ENCODE assay signal across 13 cellular contexts in genomic region chrX:13373807-13374187, GRCh38. TPM values are rescaled to one million over a fixed set of nuclear protein-coding genes. Genes with fewer than 3 reads are reported as not detected.
A peak's percentile ranks its signal among the peaks of the same experiment; 100 is the strongest.
DNase-seq lines count a peak whose midpoint lies in the region; FAIRE-seq and TF ChIP-seq lines count a peak whose summit lies in the region.
"Had no signal": no experiment of that assay in that cellular context is flagged by ENCODE, and none has a peak within 500 bp of the region (broad histone marks: within the 10 kb centered on the region; RNA-seq: fewer than 3 reads in every experiment).

No MANE protein-coding gene starts in this region.

- no peaks in the 10 kb centered on the region for H3K36me3 ChIP-seq in bronchial epithelial cell (ENCODE audit: control insufficient read depth, insufficient read depth, low read length)
- H3K36me3 ChIP-seq in suprapubic skin: no peaks in the 10 kb centered on the region

- no peak for FAIRE-seq in bronchial epithelial cell (lab: Jason Lieb, UNC)

- H3K27me3 ChIP-seq in bronchial epithelial cell (ENCODE audit: control insufficient read depth, insufficient read depth, low read length): no peaks in the 10 kb centered on the region
- no peaks in the 10 kb centered on the region for H3K27me3 ChIP-seq in suprapubic skin

- no peaks in the 10 kb centered on the region for H3K36me3 Mint-ChIP-seq in activated CD4-positive, alpha-beta T cell treated with anti-CD3 and anti-CD28 coated beads, Interleukin-2, amount 10 ng/mL, durations not matched to agents 24 days and 14 days (ENCODE audit: low read depth)

- TF ChIP-seq CTCF in bronchial epithelial cell (IDR thresholded peaks at IDR 0.05; ENCODE audit: insufficient read depth, low read length, severe bottlenecking) (no peak), suprapubic skin (IDR thresholded peaks at IDR 0.05) (no peak)

- H3K9me3 Mint-ChIP-seq in activated CD4-positive, alpha-beta T cell treated with anti-CD3 and anti-CD28 coated beads, Interleukin-2, amount 10 ng/mL, durations not matched to agents 24 days and 14 days: no peaks in the 10 kb centered on the region
- H3K9me3 Mint-ChIP-seq: central memory CD8-positive, alpha-beta T cell had no signal

- DNase-seq in activated CD4-positive, alpha-beta T cell treated with anti-CD3 and anti-CD28 coated beads, Interleukin-2, amount 10 ng/mL, durations not matched to agents 24 days and 14 days: no peak
- DNase-seq in activated CD4-positive, alpha-beta T cell treated with anti-CD3 and anti-CD28 coated beads, Interleukin-2, amount 50 U/mL, for 4 hours: no peak
- DNase-seq in bronchial epithelial cell (ENCODE audit: low read depth) (peak; percentile 68), hepatic stellate cell (ENCODE audit: low spot score) (peak; percentile 32), suprapubic skin (ENCODE audit: low spot score in 2 of 2) (no peak), retina (no peak), hippocampal formation (lab: John Stamatoyannopoulos, UW) (no peak), GDM1 (lab: John Stamatoyannopoulos, UW) (no peak)
- DNase-seq: 8988T, H7, occipital lobe, T-helper 17 cell had no signal

- peak overlapping the region; percentile 54 for H3K27ac ChIP-seq in suprapubic skin

- intact Hi-C loops in activated CD4-positive, alpha-beta T cell treated with anti-CD3 and anti-CD28 coated beads, Interleukin-2, amount 10 ng/mL, durations not matched to agents 24 days and 14 days (cut with micrococcal nuclease): loop anchor here (5.0 to 10.0 kb wide), 3 partner anchors 114 to 419 kb away; no protein-coding TSS in a partner anchor

- TF ChIP-seq POLR2A in suprapubic skin (IDR thresholded peaks at IDR 0.05): no peak

- peak overlapping the region; percentile 90 for H3K27ac Mint-ChIP-seq in activated CD4-positive, alpha-beta T cell treated with anti-CD3 and anti-CD28 coated beads, Interleukin-2, amount 10 ng/mL, durations not matched to agents 24 days and 14 days
- H3K27ac Mint-ChIP-seq: T-helper 17 cell had no signal

- H3K27me3 Mint-ChIP-seq in activated CD4-positive, alpha-beta T cell treated with anti-CD3 and anti-CD28 coated beads, Interleukin-2, amount 10 ng/mL, durations not matched to agents 24 days and 14 days: no peaks in the 10 kb centered on the region
- H3K27me3 Mint-ChIP-seq: central memory CD8-positive, alpha-beta T cell; T-helper 17 cell had no signal

- H3K4me1 ChIP-seq in suprapubic skin: peaks cover 23% of the 10 kb centered on the region

- no peak overlapping the region for H3K4me3 ChIP-seq in bronchial epithelial cell (ENCODE audit: low read depth, low read length)
- no peak overlapping the region for H3K4me3 ChIP-seq in suprapubic skin

- H3K4me1 Mint-ChIP-seq in activated CD4-positive, alpha-beta T cell treated with anti-CD3 and anti-CD28 coated beads, Interleukin-2, amount 10 ng/mL, durations not matched to agents 24 days and 14 days: peaks cover 22% of the 10 kb centered on the region
- H3K4me1 Mint-ChIP-seq: central memory CD8-positive, alpha-beta T cell; T-helper 17 cell had no signal

- TF ChIP-seq EP300 in suprapubic skin (IDR thresholded peaks at IDR 0.05): no peak

- no peaks in the 10 kb centered on the region for H3K9me3 ChIP-seq in suprapubic skin

- H3K4me3 Mint-ChIP-seq in activated CD4-positive, alpha-beta T cell treated with anti-CD3 and anti-CD28 coated beads, Interleukin-2, amount 10 ng/mL, durations not matched to agents 24 days and 14 days: no peak overlapping the region
- H3K4me3 Mint-ChIP-seq: central memory CD8-positive, alpha-beta T cell; T-helper 17 cell had no signal

- 39% methylated on average over 3 of the region's 3 CpGs for WGBS in suprapubic skin

RNA-seq across cellular contexts. Expression of gene ATXN3L, which starts 53.9 kb away (rescaled TPM):
- not detected in 2 replicates for total RNA-seq in activated CD4-positive, alpha-beta T cell treated with anti-CD3 and anti-CD28 coated beads, Interleukin-2, amount 10 ng/mL, durations not matched to agents 24 days and 14 days
- total RNA-seq in bronchial epithelial cell (not detected in 2 replicates), suprapubic skin (not detected)
- total RNA-seq: H7, occipital lobe, T-helper 17 cell had no signal

Comparison
In these comparisons a context has a peak if more than half of its experiments do, and no peak if none do; other contexts are left out.
1. DNase-seq: peak in bronchial epithelial cell (single experiment) and hepatic stellate cell (single experiment); none in activated CD4-positive, alpha-beta T cell treated with anti-CD3 and anti-CD28 coated beads, Interleukin-2, amount 10 ng/mL, durations not matched to agents 24 days and 14 days (single experiment), activated CD4-positive, alpha-beta T cell treated with anti-CD3 and anti-CD28 coated beads, Interleukin-2, amount 50 U/mL, for 4 hours (0 of 2), suprapubic skin (0 of 2), retina (single experiment), hippocampal formation (0 of 2) and GDM1 (single experiment).